In the genomic region with DNA sequence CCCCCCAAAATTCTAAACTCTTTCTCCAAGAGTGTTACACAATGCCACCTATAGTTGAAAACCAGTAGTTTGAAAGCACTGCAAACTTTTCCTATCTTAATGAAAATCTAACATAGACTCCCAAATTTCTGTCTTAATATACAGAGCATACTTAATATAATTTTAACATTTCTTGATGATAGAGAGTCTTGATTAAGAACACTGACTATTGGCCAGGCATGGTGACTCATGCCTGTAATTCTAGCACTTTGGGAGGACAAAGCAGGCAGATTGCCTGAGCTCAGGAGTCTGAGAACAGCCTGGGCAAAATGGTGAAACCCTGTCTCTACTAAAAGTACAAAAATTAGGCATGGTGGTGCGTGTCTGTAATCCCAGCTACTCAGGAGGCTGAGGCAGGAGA, we compare ENCODE assay signal across 17 cellular contexts. TPM values are rescaled to one million over a fixed set of nuclear protein-coding genes. Genes with fewer than 3 reads are reported as not detected.
A peak's percentile ranks its signal among the peaks of the same experiment; 100 is the strongest.
DNase-seq lines count a peak whose midpoint lies in the region; ATAC-seq and TF ChIP-seq lines count a peak whose summit lies in the region.
"Had no signal": no experiment of that assay in that cellular context is flagged by ENCODE, and none has a peak within 500 bp of the region (broad histone marks: within the 10 kb centered on the region; RNA-seq: fewer than 3 reads in every experiment).

No MANE protein-coding gene starts in this region.

- peak; percentile 65 for DNase-seq in GM23248
- peak; percentile 71 for DNase-seq in fibroblast of gingiva (ENCODE audit: low read depth)
- DNase-seq in smooth muscle cell (lab: John Stamatoyannopoulos, UW; ENCODE audit: unreplicated experiment) = no peak
- no peak for DNase-seq in cerebellar nuclear complex (lab: John Stamatoyannopoulos, UW)
- no peak for DNase-seq in lower lobe of right lung
- DNase-seq in cardiac septum (ENCODE audit: low spot score) = no peak
- DNase-seq: activated CD4-positive, alpha-beta T cell treated with anti-CD3 and anti-CD28 coated beads for 1 hour; activated gamma-delta T cell treated with Interleukin-2 at 50 U/mL for 16 hours; anterior cingulate cortex; Karpas-422; left ventricle myocardium superior; naive B cell; SIG-M5; T-helper 9 cell; thyroid gland had no signal

- H4K20me1 ChIP-seq in GM23248 (ENCODE audit: insufficient read depth) = no peaks in the 10 kb centered on the region
- H4K20me1 ChIP-seq in smooth muscle cell (ENCODE audit: low read depth) = peaks cover 39% of the 10 kb centered on the region

- intact Hi-C loops in lower lobe of right lung (cut with DNase I) (no loop called here), cardiac septum (cut with DNase I) (no loop called here)

- no peak overlapping the region for H3K4me3 ChIP-seq in GM23248
- no peak overlapping the region for H3K4me3 ChIP-seq in smooth muscle cell
- H3K4me3 ChIP-seq in lower lobe of right lung = no peak overlapping the region
- H3K4me3 ChIP-seq: thyroid gland had no signal

- H3F3A ChIP-seq in GM23248 (ENCODE audit: insufficient read depth) (no peaks in the 10 kb centered on the region), smooth muscle cell (ENCODE audit: low read depth) (no peaks in the 10 kb centered on the region)

- peak overlapping the region; percentile 32 for H3K27ac ChIP-seq in GM23248
- H3K27ac ChIP-seq in smooth muscle cell (ENCODE audit: low read depth) = peak overlapping the region; percentile 28
- H3K27ac ChIP-seq in lower lobe of right lung = no peak overlapping the region
- H3K27ac ChIP-seq: parathyroid adenoma, thyroid gland had no signal

- WGBS in GM23248 (ENCODE audit: low coverage in 1 of 2, low lambda C conversion rate in 2 of 2, missing lambda C conversion rate in 2 of 2), 2 experiments = 6 to 19% methylated on average over 1 of the region's 1 CpG
- WGBS in smooth muscle cell (ENCODE audit: low lambda C conversion rate) = 90% methylated on average over 1 of the region's 1 CpG

- in situ Hi-C loops in GM23248 (cut with MboI) = no loop called here

- TF ChIP-seq CTCF in smooth muscle cell (IDR thresholded peaks at IDR 0.05; ENCODE audit: borderline replicate concordance, insufficient read depth, poor library complexity, severe bottlenecking) = no peak
- TF ChIP-seq CTCF in lower lobe of right lung (IDR thresholded peaks at IDR 0.05) = no peak

- H3K9me3 ChIP-seq in GM23248 (ENCODE audit: low read depth) (no peaks in the 10 kb centered on the region), smooth muscle cell (replicated peaks; ENCODE audit: low read depth) (no peaks in the 10 kb centered on the region), lower lobe of right lung (no peaks in the 10 kb centered on the region)
- H3K9me3 ChIP-seq: thyroid gland had no signal

- H3K79me2 ChIP-seq in GM23248 (ENCODE audit: insufficient read depth) (peaks cover 75% of the 10 kb centered on the region), smooth muscle cell (ENCODE audit: low read depth) (peaks cover 39% of the 10 kb centered on the region)

- H3K4me1 ChIP-seq in GM23248 (ENCODE audit: insufficient read depth) (no peaks in the 10 kb centered on the region), smooth muscle cell (ENCODE audit: low read depth) (no peaks in the 10 kb centered on the region), lower lobe of right lung (no peaks in the 10 kb centered on the region)
- H3K4me1 ChIP-seq: parathyroid adenoma, thyroid gland had no signal

- ATAC-seq in SK-N-SH treated with all-trans-retinoic acid at 6 μM for 48 hours (peak; percentile 92), lower lobe of right lung (no peak)
- ATAC-seq: left ventricle myocardium superior had no signal

- H3K9ac ChIP-seq in GM23248 (no peak overlapping the region), smooth muscle cell (ENCODE audit: low read depth) (no peak overlapping the region)
- H3K9ac ChIP-seq: parathyroid adenoma had no signal

- H3K36me3 ChIP-seq in GM23248 (ENCODE audit: low read depth) = no peaks in the 10 kb centered on the region; the same call in 1 of the 2 replicates
- H3K36me3 ChIP-seq in smooth muscle cell (ENCODE audit: low read depth) = no peaks in the 10 kb centered on the region
- H3K36me3 ChIP-seq in lower lobe of right lung = peaks cover 39% of the 10 kb centered on the region
- H3K36me3 ChIP-seq: thyroid gland had no signal

- H3K27me3 ChIP-seq in GM23248 (replicated peaks; ENCODE audit: insufficient read depth) (no peaks in the 10 kb centered on the region), smooth muscle cell (ENCODE audit: low read depth) (no peaks in the 10 kb centered on the region), lower lobe of right lung (ENCODE audit: low read depth) (no peaks in the 10 kb centered on the region)
- H3K27me3 ChIP-seq: thyroid gland had no signal

- H2AFZ ChIP-seq in GM23248 = no peak overlapping the region
- H2AFZ ChIP-seq in smooth muscle cell (ENCODE audit: low read depth) = no peak overlapping the region
- H2AFZ ChIP-seq: parathyroid adenoma had no signal

- H3K9me2 ChIP-seq in GM23248 (ENCODE audit: insufficient read depth) = no peaks in the 10 kb centered on the region

- H3K4me2 ChIP-seq in GM23248 (ENCODE audit: unreplicated experiment) = no peak overlapping the region
- no peak overlapping the region for H3K4me2 ChIP-seq in smooth muscle cell

TF ChIP-seq in SK-N-SH treated with all-trans-retinoic acid at 6 μM for 48 hours, 23 proteins besides CTCF, POLR2A, EP300 and RAD21:
- no peak for TF ChIP-seq ZNF8 (CRISPR knock-in tag; IDR thresholded peaks at IDR 0.05)
- no peak for TF ChIP-seq RARB (CRISPR knock-in tag; IDR thresholded peaks at IDR 0.05)
- TF ChIP-seq ZFP3 (CRISPR knock-in tag; IDR thresholded peaks at IDR 0.05) = no peak
- no peak for TF ChIP-seq ZC3H10 (CRISPR knock-in tag; IDR thresholded peaks at IDR 0.05)
- no peak for TF ChIP-seq ESRRG (CRISPR knock-in tag; IDR thresholded peaks at IDR 0.05)
- TF ChIP-seq ISL1 (CRISPR knock-in tag; IDR thresholded peaks at IDR 0.05) = peak; percentile 72
- TF ChIP-seq ZNF565 (CRISPR knock-in tag; conservative IDR thresholded peaks at IDR 0.05; ENCODE audit: low read depth) = no peak

RNA-seq across cellular contexts. Expression of a gene that starts 34.2 kb away (rescaled TPM):
- total RNA-seq in GM23248 (2014; rRNA removed; shearing (Covaris generic)) = 7.0 and 9.5 TPM in 2 replicates
- 4.5 and 4.9 TPM in 2 replicates for polyA plus RNA-seq in GM23248 (2016; fragmentation: Nextera tagmentation; extraction: Ambion mirVana)
- total RNA-seq in smooth muscle cell = 10.1 and 13.2 TPM in 2 replicates
- polyA plus RNA-seq in smooth muscle cell = 4.1 and 7.6 TPM in 2 replicates
- 39.3 TPM for total RNA-seq in lower lobe of right lung
- 24.1 TPM for total RNA-seq in cardiac septum

Comparison
In these comparisons a context has a peak if more than half of its experiments do, and no peak if none do; other contexts are left out.
1. DNase-seq: peak in GM23248 (single experiment) and fibroblast of gingiva (single experiment); none in smooth muscle cell (single experiment), cerebellar nuclear complex (0 of 2), lower lobe of right lung (single experiment) and cardiac septum (single experiment).